ENCODE assay signal across 24 cellular contexts in the genomic region with DNA sequence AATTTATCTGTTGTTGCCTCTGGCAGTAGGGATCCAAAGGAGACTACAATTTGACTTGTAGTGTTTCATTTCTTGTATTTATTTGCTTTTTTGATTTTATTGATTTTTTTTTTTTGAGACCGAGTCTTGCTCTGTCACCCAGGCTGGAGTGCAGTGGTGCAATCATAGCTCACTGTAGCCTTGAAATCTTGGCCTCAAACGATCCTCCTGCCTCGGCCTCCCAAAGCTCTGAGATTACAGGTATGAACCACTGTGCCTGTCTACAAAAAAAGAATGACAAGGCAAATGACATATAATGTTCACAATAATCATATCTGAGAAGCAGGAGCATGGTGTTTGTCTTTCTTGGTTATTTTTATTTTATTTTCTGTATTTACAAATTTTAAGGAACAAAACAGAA.
"Had no signal": no experiment of that assay in that cellular context is flagged by ENCODE, and none has a peak within 500 bp of the region (broad histone marks: within the 10 kb centered on the region; RNA-seq: fewer than 3 reads in every experiment).

No MANE protein-coding gene starts in this region.

- H3K79me2 ChIP-seq: hepatocyte had no signal

- ATAC-seq: foreskin keratinocyte, gastroesophageal sphincter, heart left ventricle, left lung, left ventricle myocardium superior, lower lobe of right lung, mucosa of descending colon had no signal

- FAIRE-seq: colon, endothelial cell of umbilical vein, frontal cortex, kidney had no signal

- DNase-seq: dermis blood vessel endothelial cell; dorsolateral prefrontal cortex; effector CD4-positive, alpha-beta T cell; effector memory CD4-positive, alpha-beta T cell; foreskin keratinocyte; heart left ventricle; hypothalamus; immature natural killer cell; islet precursor cell; kidney; kidney glomerular epithelial cell; left lung; left ventricle myocardium superior; lower lobe of right lung; mesenchymal stem cell; mucosa of descending colon had no signal

- H3K4me1 ChIP-seq: gastroesophageal sphincter had no signal

- H3K36me3 Mint-ChIP-seq: immature natural killer cell, mesothelial cell of epicardium had no signal

- H3K4me1 Mint-ChIP-seq: mesothelial cell of epicardium had no signal

- H3K36me3 ChIP-seq: esophagus muscularis mucosa, gastroesophageal sphincter, heart left ventricle, left lung, lower lobe of right lung had no signal

- H3K9me3 ChIP-seq: esophagus muscularis mucosa, gastroesophageal sphincter, heart left ventricle, left lung, lower lobe of right lung, mucosa of descending colon had no signal

- H2AFZ ChIP-seq: hepatocyte had no signal

- H3K4me2 ChIP-seq: hepatocyte had no signal

- H3K27ac Mint-ChIP-seq: immature natural killer cell, mesothelial cell of epicardium had no signal

- H3K27me3 ChIP-seq: dorsolateral prefrontal cortex, foreskin keratinocyte, hepatocyte, left lung had no signal

- H3K9me3 Mint-ChIP-seq: immature natural killer cell had no signal

- H3K27ac ChIP-seq: coronary artery, dorsolateral prefrontal cortex, esophagus muscularis mucosa, foreskin keratinocyte, gastroesophageal sphincter, heart left ventricle, hepatocyte, left lung, lower lobe of right lung had no signal

- H3K4me3 Mint-ChIP-seq: immature natural killer cell, mesothelial cell of epicardium had no signal

- H3K4me3 ChIP-seq: coronary artery, dorsolateral prefrontal cortex, esophagus muscularis mucosa, gastroesophageal sphincter, heart left ventricle, hepatocyte, left lung, lower lobe of right lung, mucosa of descending colon had no signal
